ENCODE assay signal across 8 cellular contexts in genomic region chr12:121792607-121793500, GRCh38. TPM values are rescaled to one million over a fixed set of nuclear protein-coding genes. Genes with fewer than 3 reads are reported as not detected.
DNase-seq lines count a peak whose midpoint lies in the region; ATAC-seq, FAIRE-seq and TF ChIP-seq lines count a peak whose summit lies in the region.

No MANE protein-coding gene starts in this region.

- TF ChIP-seq EP300 in HepG2 (IDR thresholded peaks at IDR 0.05; ENCODE audit: low read depth in 2 of 2, low read length in 2 of 2) (no peak), HepG2 (CRISPR knock-in tag; IDR thresholded peaks at IDR 0.05; ENCODE audit: borderline replicate concordance) (no peak)

- H3K79me2 ChIP-seq in PC-9 (ENCODE audit: low read depth) (peaks cover 72% of the 10 kb centered on the region), HepG2 (ENCODE audit: insufficient read depth, low read length) (peaks cover 47% of the 10 kb centered on the region)

- FAIRE-seq in HepG2 (lab: Jason Lieb, UNC), result peak; percentile 62

- H3K27ac ChIP-seq in PC-9, result peak overlapping the region; percentile 100
- peak overlapping the region; percentile 85 for H3K27ac ChIP-seq in HepG2 (ENCODE audit: extremely low read length, insufficient read depth, low read length)
- H3K27ac ChIP-seq in testis, result peak overlapping the region; percentile 35 to 53

- TF ChIP-seq CTCF in GM12864 (IDR thresholded peaks at IDR 0.05; ENCODE audit: low read depth, low read length, missing control alignments) (no peak), PC-9 (conservative IDR thresholded peaks at IDR 0.05) (no peak; the same call in 1 of the 2 replicates), astrocyte of the spinal cord (IDR thresholded peaks at IDR 0.05; ENCODE audit: low read depth, low read length) (no peak), HepG2 (CRISPR knock-in tag; IDR thresholded peaks at IDR 0.05) (peak; percentile 37), testis (IDR thresholded peaks at IDR 0.05) (no peak)

- TF ChIP-seq RAD21 in HepG2 (CRISPR knock-in tag; IDR thresholded peaks at IDR 0.05), result no peak; the same call in 1 of the 2 replicates

- 0% methylated on average over 5 of the region's 53 CpGs for WGBS in HepG2 (ENCODE audit: low lambda C conversion rate)
- 16 to 34% methylated on average over 8 to 52 of the region's 53 CpGs for WGBS in testis, 2 donors

- BruUV-seq in PC-9 (replicated peaks; lab: Mats Ljungman, UMichigan) (TSS peak; percentile 72), HepG2 (replicated peaks; lab: Mats Ljungman, UMichigan) (TSS peak; percentile 1)

- H3F3A ChIP-seq in PC-9 (ENCODE audit: insufficient read depth, low read depth), result peaks cover 70% of the 10 kb centered on the region

- H3K36me3 ChIP-seq in PC-9 (ENCODE audit: low read depth), result no peaks in the 10 kb centered on the region
- H3K36me3 ChIP-seq in HepG2 (replicated peaks in 1 of 2; ENCODE audit: control insufficient read depth in 1 of 2, insufficient read depth in 2 of 2, low read length in 2 of 2), result peaks cover 0 to 3% of the 10 kb centered on the region in 2 experiments; a peak in 3 of 5 replicates
- H3K36me3 ChIP-seq in testis (ENCODE audit: low read depth, missing control alignments), result no peaks in the 10 kb centered on the region

- H3K9me3 ChIP-seq in PC-9 (ENCODE audit: insufficient read depth, low read depth), result no peaks in the 10 kb centered on the region
- H3K9me3 ChIP-seq in HepG2 (ENCODE audit: low read length), result no peaks in the 10 kb centered on the region
- no peaks in the 10 kb centered on the region for H3K9me3 ChIP-seq in testis

- H3K4me1 ChIP-seq in PC-9 (replicated peaks; ENCODE audit: insufficient read depth) (peaks cover 71% of the 10 kb centered on the region), HepG2 (ENCODE audit: insufficient read depth, low read length) (peaks cover 92% of the 10 kb centered on the region), testis (peaks cover 43% of the 10 kb centered on the region)

- in situ Hi-C loops in astrocyte of the spinal cord (cut with HindIII; ENCODE audit: low sequenced_read_pairs), result no loop called here
- in situ Hi-C loops in HepG2 (cut with HindIII; ENCODE audit: extremely low pct_ligation_motif_present, low pct_unique_long_range_greater_than_20kb), result loop anchor here (5.0 kb wide), 1 partner anchor 94 kb away; the partner anchor contains the start of gene PSMD9

- H3K9ac ChIP-seq in HepG2 (ENCODE audit: insufficient read depth, low read depth, low read length), result peak overlapping the region; percentile 82

- H2AFZ ChIP-seq in PC-9, result no peak overlapping the region
- no peak overlapping the region for H2AFZ ChIP-seq in HepG2 (ENCODE audit: low read length)

- intact Hi-C loops in PC-9 (cut with micrococcal nuclease; ENCODE audit: unreplicated experiment) (loop anchor here (2.0 to 10.0 kb wide), 5 partner anchors 81 to 568 kb away; partner anchors contain the start of gene TMEM120B), HepG2 (cut with micrococcal nuclease; ENCODE audit: unreplicated experiment) (loop anchor here (5.0 kb wide), 1 partner anchor 96 kb away; no protein-coding TSS in a partner anchor), testis (cut with DNase I; ENCODE audit: low total_unique reads) (loop anchor here (5.0 kb wide), 1 partner anchor 91 kb away; no protein-coding TSS in a partner anchor)

- ATAC-seq in HepG2 (peak; percentile 23), HG03520 (IDR thresholded peaks at IDR 0.05; ENCODE audit: unreplicated experiment) (no peak)

- TF ChIP-seq POLR2A in HepG2 (IDR thresholded peaks at IDR 0.05; ENCODE audit: insufficient read depth in 1 of 2, low read depth in 2 of 2, low read length in 2 of 2), result no peak
- TF ChIP-seq POLR2A in testis (IDR thresholded peaks at IDR 0.05), result no peak

- H3K9me2 ChIP-seq in PC-9 (ENCODE audit: insufficient read depth), result no peaks in the 10 kb centered on the region

- H4K20me1 ChIP-seq in PC-9 (ENCODE audit: insufficient read depth), result no peaks in the 10 kb centered on the region
- H4K20me1 ChIP-seq in HepG2 (ENCODE audit: insufficient read depth, low read length), result peaks cover 11% of the 10 kb centered on the region; the same call in 1 of the 2 replicates

- H3K4me3 ChIP-seq in GM12864 (ENCODE audit: low read depth, low read length) (peak overlapping the region; percentile 84), PC-9 (peak overlapping the region; percentile 79), astrocyte of the spinal cord (ENCODE audit: low read depth, low read length) (peak overlapping the region; percentile 49), HepG2 (replicated peaks in 1 of 3; ENCODE audit: insufficient read depth in 1 of 3, low read depth in 2 of 3, low read length in 3 of 3) (peak overlapping the region; percentile 71 to 79 (median 71)), testis (peak overlapping the region; percentile 53 to 59)

- peak overlapping the region; percentile 93 for H3K4me2 ChIP-seq in PC-9
- H3K4me2 ChIP-seq in HepG2 (ENCODE audit: low read depth, low read length), result peak overlapping the region; percentile 95

- CTCF ChIA-PET in PC-9 (lab: Charles Lee), result interaction anchor here (0.6 to 4.9 kb wide), 8 partner anchors 17 to 241 kb away, joined by 3 to 32 read pairs (median 9); partner anchors contain the start of gene PSMD9
- CTCF ChIA-PET in HepG2 (lab: Yijun Ruan, JAX; ENCODE audit: low intra/inter-chr PET ratio, low total read pairs), result interaction anchor here (2.6 to 3.9 kb wide), 4 partner anchors 15 to 96 kb away, joined by 12 to 89 read pairs (median 44); partner anchors contain the start of gene PSMD9

- DNase-seq in GM12864 (ENCODE audit: low read depth) (no peak), PC-9 (peak in 1 of 2 experiments; percentile 46), astrocyte of the spinal cord (ENCODE audit: low read depth, low spot score) (no peak), HepG2 (ENCODE audit: low spot score) (peak; percentile 62), testis (no peak), SKM-1 treated with dmso at 0.1 percent for 144 hours (lab: John Stamatoyannopoulos, UW; ENCODE audit: unreplicated experiment) (no peak), COLO829 (ENCODE audit: low spot score) (no peak)

- POLR2A ChIA-PET in PC-9 (lab: Charles Lee; ENCODE audit: unreplicated experiment) (interaction anchor here (0.7 to 1.6 kb wide), 2 partner anchors 18 to 20 kb away, joined by 4 to 37 read pairs; no protein-coding TSS in a partner anchor), HepG2 (lab: Yijun Ruan, JAX) (interaction anchor here (0.9 to 14.0 kb wide), 8 partner anchors 8 to 106 kb away, joined by 3 to 393 read pairs (median 4); partner anchors contain the start of gene SETD1B)

- H3K27me3 ChIP-seq in PC-9 (ENCODE audit: insufficient read depth, low read depth) (no peaks in the 10 kb centered on the region), HepG2 (ENCODE audit: control insufficient read depth in 1 of 2, insufficient read depth in 2 of 2, low read length in 2 of 2) (no peaks in the 10 kb centered on the region), testis (no peaks in the 10 kb centered on the region)

RNA-seq across cellular contexts. Expression of gene RHOF, which starts 0.6 kb away (rescaled TPM):
- 132 and 179 TPM in 2 replicates for total RNA-seq in PC-9 (2021)
- 11.0 and 14.6 TPM in 2 replicates for total RNA-seq in HepG2 (2016; rRNA removed; fragmentation: Illumina TruSeq; extraction: Trizol)
- total RNA-seq in HepG2 (2016; cell fraction: cytosol; rRNA removed; fragmentation: Illumina TruSeq; extraction: Trizol; ENCODE audit: low read depth), result 10.8 and 12.5 TPM in 2 replicates
- 9.8 and 14.8 TPM in 2 replicates for total RNA-seq in HepG2 (2016; cell fraction: insoluble cytoplasmic fraction; rRNA removed; fragmentation: Illumina TruSeq; extraction: Trizol)
- total RNA-seq in HepG2 (2016; cell fraction: membrane; rRNA removed; fragmentation: Illumina TruSeq; extraction: Trizol), result 18.2 and 24.9 TPM in 2 replicates
- total RNA-seq in HepG2 (2016; cell fraction: nucleus; rRNA removed; fragmentation: Illumina TruSeq; extraction: Trizol), result 14.1 and 17.3 TPM in 2 replicates
- polyA plus RNA-seq in HepG2 (2011; rRNA removed), result 31.3 and 32.2 TPM in 2 replicates
- 28.4 and 38.7 TPM in 2 replicates for polyA plus RNA-seq in HepG2 (2011; cell fraction: cytosol; rRNA removed)
- polyA plus RNA-seq in HepG2 (2011; cell fraction: nucleus; rRNA removed), result 37.5 and 40.2 TPM in 2 replicates
- 10.8 and 12.9 TPM in 2 replicates for polyA plus RNA-seq in HepG2 (2012)
- polyA plus RNA-seq in HepG2 (2016; cell fraction: cytosol; fragmentation: Illumina TruSeq; extraction: Trizol; ENCODE audit: low read depth), result 19.8 and 23.7 TPM in 2 replicates
- 19.7 and 25.0 TPM in 2 replicates for polyA plus RNA-seq in HepG2 (2016; cell fraction: insoluble cytoplasmic fraction; fragmentation: Illumina TruSeq; extraction: Trizol; ENCODE audit: low read depth)
- 27.0 and 27.4 TPM in 2 replicates for polyA plus RNA-seq in HepG2 (2016; cell fraction: membrane; fragmentation: Illumina TruSeq; extraction: Trizol; ENCODE audit: low read depth)
- 24.9 and 31.1 TPM in 2 replicates for polyA plus RNA-seq in HepG2 (2016; cell fraction: nucleus; fragmentation: Illumina TruSeq; extraction: Trizol; ENCODE audit: insufficient read depth, low read depth)
- 46.1 and 174 TPM in 2 replicates for polyA minus RNA-seq in HepG2 (2011; rRNA and poly(A)+ RNA removed; ENCODE audit: low replicate concordance)
- 32.2 and 38.9 TPM in 2 replicates for polyA minus RNA-seq in HepG2 (2011; cell fraction: cytosol; rRNA and poly(A)+ RNA removed)
- 32.4 and 35.6 TPM in 2 replicates for polyA minus RNA-seq in HepG2 (2011; cell fraction: nucleus; rRNA and poly(A)+ RNA removed)
- 10 to 100 TPM; 18.0 to 20.5 TPM for total RNA-seq in testis
- polyA plus RNA-seq in testis (ENCODE audit: insufficient read depth, low read depth, low replicate concordance), result 16.9 TPM

RNA-seq across cellular contexts. Expression of gene SETD1B, which starts 11.0 kb away (rescaled TPM):
- total RNA-seq in PC-9 (2021), result 16.4 and 22.6 TPM in 2 replicates
- total RNA-seq in HepG2 (2016; rRNA removed; fragmentation: Illumina TruSeq; extraction: Trizol), result 1.4 and 1.8 TPM in 2 replicates
- total RNA-seq in HepG2 (2016; cell fraction: cytosol; rRNA removed; fragmentation: Illumina TruSeq; extraction: Trizol; ENCODE audit: low read depth), result 0.40 and 0.44 TPM in 2 replicates
- 1.3 TPM in 2 replicates for total RNA-seq in HepG2 (2016; cell fraction: insoluble cytoplasmic fraction; rRNA removed; fragmentation: Illumina TruSeq; extraction: Trizol)
- 1.3 and 1.4 TPM in 2 replicates for total RNA-seq in HepG2 (2016; cell fraction: membrane; rRNA removed; fragmentation: Illumina TruSeq; extraction: Trizol)
- total RNA-seq in HepG2 (2016; cell fraction: nucleus; rRNA removed; fragmentation: Illumina TruSeq; extraction: Trizol), result 2.7 and 3.3 TPM in 2 replicates
- polyA plus RNA-seq in HepG2 (2011; rRNA removed), result 1.1 and 1.3 TPM in 2 replicates
- 0.43 and 0.51 TPM in 2 replicates for polyA plus RNA-seq in HepG2 (2011; cell fraction: cytosol; rRNA removed)
- 9.3 TPM in 2 replicates for polyA plus RNA-seq in HepG2 (2011; cell fraction: nucleus; rRNA removed)
- polyA plus RNA-seq in HepG2 (2012), result 4.2 and 6.2 TPM in 2 replicates
- polyA plus RNA-seq in HepG2 (2016; cell fraction: cytosol; fragmentation: Illumina TruSeq; extraction: Trizol; ENCODE audit: low read depth), result 0.32 and 0.34 TPM in 2 replicates
- polyA plus RNA-seq in HepG2 (2016; cell fraction: insoluble cytoplasmic fraction; fragmentation: Illumina TruSeq; extraction: Trizol; ENCODE audit: low read depth), result 2.6 and 3.8 TPM in 2 replicates
- polyA plus RNA-seq in HepG2 (2016; cell fraction: membrane; fragmentation: Illumina TruSeq; extraction: Trizol; ENCODE audit: low read depth), result 0.70 and 0.76 TPM in 2 replicates
- 16.0 and 18.9 TPM in 2 replicates for polyA plus RNA-seq in HepG2 (2016; cell fraction: nucleus; fragmentation: Illumina TruSeq; extraction: Trizol; ENCODE audit: insufficient read depth, low read depth)
- 2.1 and 4.2 TPM in 2 replicates for polyA minus RNA-seq in HepG2 (2011; rRNA and poly(A)+ RNA removed; ENCODE audit: low replicate concordance)
- 1.8 and 2.5 TPM in 2 replicates for polyA minus RNA-seq in HepG2 (2011; cell fraction: cytosol; rRNA and poly(A)+ RNA removed)
- 3.6 and 4.4 TPM in 2 replicates for polyA minus RNA-seq in HepG2 (2011; cell fraction: nucleus; rRNA and poly(A)+ RNA removed)
- 10 to 100 TPM; 23.1 to 23.3 TPM for total RNA-seq in testis
- polyA plus RNA-seq in testis (ENCODE audit: insufficient read depth, low read depth, low replicate concordance), result 18.9 TPM

Comparison
In these comparisons a context has a peak if more than half of its experiments do, and no peak if none do; other contexts are left out.
1. H3K27ac ChIP-seq: peak in every context shown above with its lines; median percentile 100 in PC-9; 85 in HepG2; 44 in testis.